8 cellular contexts compared by ENCODE assay signal in genomic region chr1:61278503-61278902, GRCh38.
DNase-seq lines count a peak whose midpoint lies in the region; ATAC-seq, FAIRE-seq and TF ChIP-seq lines count a peak whose summit lies in the region.
"Not testable (repeated sequence)": the region's sequence is repeated elsewhere in the genome, so short reads cannot be mapped to it uniquely, and the experiment has no call there.

No MANE protein-coding gene starts in this region.

- peaks cover 38% of the 10 kb centered on the region for H3K4me1 ChIP-seq in ACC112 (ENCODE audit: control insufficient read depth, insufficient read depth, low read length, unreplicated experiment)
- H3K4me1 ChIP-seq in K562 (replicated peaks in 1 of 2; ENCODE audit: control insufficient read depth in 2 of 2, insufficient read depth in 2 of 2, low read length in 2 of 2); muscle layer of duodenum (ENCODE audit: control insufficient read depth in 1 of 2, insufficient read depth in 2 of 2, low read length in 2 of 2): not testable (repeated sequence)
- peaks cover 73% of the 10 kb centered on the region for H3K4me1 ChIP-seq in left ventricle myocardium inferior
- peaks cover 0 to 55% (median 22%) of the 10 kb centered on the region in 5 donors for H3K4me1 ChIP-seq in subcutaneous abdominal adipose tissue (ENCODE audit: control insufficient read depth in 5 of 5, insufficient read depth in 5 of 5, low read length in 5 of 5)

- not testable (repeated sequence) for H3K4me2 ChIP-seq in K562 (ENCODE audit: insufficient read depth, low read length)

- ATAC-seq in K562: not testable (repeated sequence)

- H3K27me3 ChIP-seq in ACC112 (ENCODE audit: insufficient read depth, low read length); K562 (ENCODE audit: control insufficient read depth in 2 of 2, insufficient read depth in 2 of 2, low read length in 2 of 2); left ventricle myocardium inferior (ENCODE audit: low read depth); muscle layer of duodenum (ENCODE audit: low read depth, low read length); subcutaneous abdominal adipose tissue (ENCODE audit: control insufficient read depth in 5 of 5, insufficient read depth in 4 of 5, low read length in 5 of 5): not testable (repeated sequence)

- H3K36me3 ChIP-seq in ACC112 (ENCODE audit: insufficient read depth, low read length); K562 (ENCODE audit: control insufficient read depth, insufficient read depth, low read length); left ventricle myocardium inferior; muscle layer of duodenum (ENCODE audit: control insufficient read depth in 1 of 2, insufficient read depth in 2 of 2, low read length in 2 of 2); subcutaneous abdominal adipose tissue (ENCODE audit: control insufficient read depth in 5 of 5, insufficient read depth in 5 of 5, low read length in 5 of 5): not testable (repeated sequence)

- intact Hi-C loops in K562 (cut with micrococcal nuclease); left ventricle myocardium inferior (cut with micrococcal nuclease): not testable (repeated sequence)

- H3K79me2 ChIP-seq in ACC112 (ENCODE audit: control insufficient read depth, insufficient read depth, low read length, unreplicated experiment): not testable (repeated sequence)
- peaks cover 21% of the 10 kb centered on the region for H3K79me2 ChIP-seq in K562 (ENCODE audit: control insufficient read depth, insufficient read depth, low read length)

- not testable (repeated sequence) for TF ChIP-seq RAD21 in K562 (CRISPR knock-in tag; conservative IDR thresholded peaks at IDR 0.05 in 1 of 2, IDR thresholded peaks at IDR 0.05 in 1 of 2)

- DNase-seq in RWPE1 (ENCODE audit: low spot score); K562 (ENCODE audit: extremely low read depth in 1 of 4, low spot score in 3 of 4); left ventricle myocardium inferior: not testable (repeated sequence)
- DNase-seq in fibroblast of gingiva (ENCODE audit: low read depth) (peak; percentile 3), renal cortical epithelial cell (ENCODE audit: low read depth) (peak; percentile 9)

- H3K9me1 ChIP-seq in K562 (ENCODE audit: control insufficient read depth, insufficient read depth, low read length): not testable (repeated sequence)

- not testable (repeated sequence) for TF ChIP-seq CTCF in RWPE1 (conservative IDR thresholded peaks at IDR 0.05; ENCODE audit: low read depth); K562 (IDR thresholded peaks at IDR 0.05 in 2 of 3, conservative IDR thresholded peaks at IDR 0.05 in 1 of 3; ENCODE audit: insufficient read depth in 2 of 3, low read depth in 1 of 3, low read length in 3 of 3); left ventricle myocardium inferior (IDR thresholded peaks at IDR 0.05; ENCODE audit: borderline replicate concordance)

- not testable (repeated sequence) for H2AFZ ChIP-seq in ACC112 (ENCODE audit: low read length, unreplicated experiment); K562 (ENCODE audit: low read depth, low read length)

- H3K4me3 ChIP-seq in ACC112 (ENCODE audit: low read depth, low read length); K562; left ventricle myocardium inferior; muscle layer of duodenum (ENCODE audit: low read depth in 1 of 2, low read length in 2 of 2); subcutaneous abdominal adipose tissue (ENCODE audit: low read depth in 1 of 5, low read length in 5 of 5): not testable (repeated sequence)

- WGBS in K562 (ENCODE audit: insufficient coverage, low coverage, missing lambda C conversion rate): 84% methylated on average over 8 of the region's 8 CpGs

- peak overlapping the region; percentile 76; the same call in 1 of the 2 replicates for H3K27ac ChIP-seq in ACC112 (ENCODE audit: low read depth, low read length)
- 0 out of 2 replicates have a peak overlapping the region, but pooled peaks have one; percentile 5 for H3K27ac ChIP-seq in RWPE1
- not testable (repeated sequence) for H3K27ac ChIP-seq in K562 (ENCODE audit: extremely low read depth, low read depth, low read length)
- H3K27ac ChIP-seq in left ventricle myocardium inferior (replicated peaks): peak overlapping the region; percentile 67
- peak overlapping the region; percentile 72 for H3K27ac ChIP-seq in muscle layer of duodenum (ENCODE audit: low read length)
- peak overlapping the region; percentile 74 for H3K27ac ChIP-seq in subcutaneous abdominal adipose tissue (ENCODE audit: low read depth, low read length)

- not testable (repeated sequence) for H3K9me3 ChIP-seq in K562 (replicated peaks; ENCODE audit: control insufficient read depth, insufficient read depth, low read depth, low read length); left ventricle myocardium inferior (replicated peaks); muscle layer of duodenum (ENCODE audit: control insufficient read depth in 1 of 2, low read length in 2 of 2); subcutaneous abdominal adipose tissue (ENCODE audit: control insufficient read depth in 5 of 5, low read length in 5 of 5)

- H4K20me1 ChIP-seq in K562 (replicated peaks; ENCODE audit: control insufficient read depth, insufficient read depth, low read length): not testable (repeated sequence)

- H3K9ac ChIP-seq in K562 (ENCODE audit: insufficient read depth in 1 of 2, low read depth in 2 of 2, low read length in 2 of 2); subcutaneous abdominal adipose tissue (ENCODE audit: low read length in 5 of 5): not testable (repeated sequence)

- not testable (repeated sequence) for BruUV-seq in K562 (replicated peaks; lab: Mats Ljungman, UMichigan)

- not testable (repeated sequence) for FAIRE-seq in K562 (lab: Jason Lieb, UNC)

- not testable (repeated sequence) for TF ChIP-seq POLR2A in K562 (conservative IDR thresholded peaks at IDR 0.05)

- in situ Hi-C loops in K562 (cut with MboI): not testable (repeated sequence)

- not testable (repeated sequence) for TF ChIP-seq EP300 in K562 (IDR thresholded peaks at IDR 0.05; ENCODE audit: low read length)

- POLR2A ChIA-PET in RWPE1 (lab: Yijun Ruan, JAX; ENCODE audit: low non-redundant PET): not testable (repeated sequence)
- POLR2A ChIA-PET in K562 (lab: Yijun Ruan, JAX): interaction anchor here (0.6 to 1.0 kb wide), 2 partner anchors 12 to 21 kb away, joined by 3 read pairs; no protein-coding TSS in a partner anchor

- CTCF ChIA-PET in RWPE1 (lab: Yijun Ruan, JAX); K562 (lab: Yijun Ruan, JAX; ENCODE audit: low intra/inter-chr PET ratio): not testable (repeated sequence)

TF ChIP-seq in K562, 482 proteins besides CTCF, POLR2A, EP300 and RAD21:
- 0 out of 2 replicates have a peak, but pooled peaks have one; percentile 17 for TF ChIP-seq CEBPB (tag; IDR thresholded peaks at IDR 0.05)
